ENCODE assay signal across 2 cellular contexts in the genomic region with DNA sequence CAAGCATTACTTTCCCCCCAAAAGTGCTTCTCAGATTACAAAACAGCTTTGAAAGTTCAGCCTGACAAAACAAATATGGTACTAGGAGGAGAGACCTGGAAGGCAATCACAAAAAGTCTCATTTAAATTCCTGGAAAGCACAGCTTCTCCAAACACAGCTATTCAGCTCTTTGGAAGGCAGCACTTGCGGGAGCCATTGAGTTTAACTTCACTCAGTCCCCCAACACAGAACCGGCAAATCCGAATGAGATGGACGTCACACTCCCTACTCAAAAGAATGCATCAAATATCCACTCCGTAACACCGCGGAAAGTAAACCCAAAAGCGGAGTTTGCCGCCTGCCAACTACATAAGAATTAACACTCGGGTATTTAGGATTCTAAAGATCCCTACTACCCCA.
A peak's percentile ranks its signal among the peaks of the same experiment; 100 is the strongest.
TF ChIP-seq lines count a peak whose summit lies in the region.

No MANE protein-coding gene starts in this region.

TF ChIP-seq in GM23338, 12 proteins besides CTCF, POLR2A, EP300 and RAD21 (continued from another document):
- TF ChIP-seq EZH2 (IDR thresholded peaks at IDR 0.05; ENCODE audit: low read depth, unreplicated experiment), result peak; percentile 18

TF ChIP-seq in SK-N-SH treated with all-trans-retinoic acid at 6 μM for 48 hours, 23 proteins besides CTCF, POLR2A, EP300 and RAD21 (continued from another document):
- TF ChIP-seq, protein P1, sequence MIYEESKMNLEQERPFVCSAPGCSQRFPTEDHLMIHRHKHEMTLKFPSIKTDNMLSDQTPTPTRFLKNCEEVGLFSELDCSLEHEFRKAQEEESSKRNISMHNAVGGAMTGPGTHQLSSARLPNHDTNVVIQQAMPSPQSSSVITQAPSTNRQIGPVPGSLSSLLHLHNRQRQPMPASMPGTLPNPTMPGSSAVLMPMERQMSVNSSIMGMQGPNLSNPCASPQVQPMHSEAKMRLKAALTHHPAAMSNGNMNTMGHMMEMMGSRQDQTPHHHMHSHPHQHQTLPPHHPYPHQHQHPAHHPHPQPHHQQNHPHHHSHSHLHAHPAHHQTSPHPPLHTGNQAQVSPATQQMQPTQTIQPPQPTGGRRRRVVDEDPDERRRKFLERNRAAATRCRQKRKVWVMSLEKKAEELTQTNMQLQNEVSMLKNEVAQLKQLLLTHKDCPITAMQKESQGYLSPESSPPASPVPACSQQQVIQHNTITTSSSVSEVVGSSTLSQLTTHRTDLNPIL (CRISPR knock-in tag; IDR thresholded peaks at IDR 0.05; ENCODE audit: low read depth), result no peak
- TF ChIP-seq TOX (CRISPR knock-in tag; IDR thresholded peaks at IDR 0.05; ENCODE audit: borderline replicate concordance) (no peak), ZC3H10 (CRISPR knock-in tag; IDR thresholded peaks at IDR 0.05) (no peak), CSDC2 (CRISPR knock-in tag; IDR thresholded peaks at IDR 0.05) (no peak), TCF4 (CRISPR knock-in tag; IDR thresholded peaks at IDR 0.05; ENCODE audit: borderline replicate concordance) (no peak), ISL1 (CRISPR knock-in tag; IDR thresholded peaks at IDR 0.05) (no peak), ARNTL (CRISPR knock-in tag; IDR thresholded peaks at IDR 0.05; ENCODE audit: borderline replicate concordance, low read depth) (no peak), PPARA (CRISPR knock-in tag; IDR thresholded peaks at IDR 0.05; ENCODE audit: borderline replicate concordance) (no peak), SNAI2 (CRISPR knock-in tag; IDR thresholded peaks at IDR 0.05) (no peak), BACH2 (CRISPR knock-in tag; IDR thresholded peaks at IDR 0.05; ENCODE audit: borderline replicate concordance) (no peak)
- TF ChIP-seq, protein P2, sequence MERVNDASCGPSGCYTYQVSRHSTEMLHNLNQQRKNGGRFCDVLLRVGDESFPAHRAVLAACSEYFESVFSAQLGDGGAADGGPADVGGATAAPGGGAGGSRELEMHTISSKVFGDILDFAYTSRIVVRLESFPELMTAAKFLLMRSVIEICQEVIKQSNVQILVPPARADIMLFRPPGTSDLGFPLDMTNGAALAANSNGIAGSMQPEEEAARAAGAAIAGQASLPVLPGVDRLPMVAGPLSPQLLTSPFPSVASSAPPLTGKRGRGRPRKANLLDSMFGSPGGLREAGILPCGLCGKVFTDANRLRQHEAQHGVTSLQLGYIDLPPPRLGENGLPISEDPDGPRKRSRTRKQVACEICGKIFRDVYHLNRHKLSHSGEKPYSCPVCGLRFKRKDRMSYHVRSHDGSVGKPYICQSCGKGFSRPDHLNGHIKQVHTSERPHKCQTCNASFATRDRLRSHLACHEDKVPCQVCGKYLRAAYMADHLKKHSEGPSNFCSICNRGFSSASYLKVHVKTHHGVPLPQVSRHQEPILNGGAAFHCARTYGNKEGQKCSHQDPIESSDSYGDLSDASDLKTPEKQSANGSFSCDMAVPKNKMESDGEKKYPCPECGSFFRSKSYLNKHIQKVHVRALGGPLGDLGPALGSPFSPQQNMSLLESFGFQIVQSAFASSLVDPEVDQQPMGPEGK (CRISPR knock-in tag; IDR thresholded peaks at IDR 0.05; ENCODE audit: borderline replicate concordance), result no peak
